In genomic region chr1:204746838-204747442, GRCh38 we compare ENCODE assay signal across 8 cellular contexts.
DNase-seq lines count a peak whose midpoint lies in the region; ATAC-seq, FAIRE-seq and TF ChIP-seq lines count a peak whose summit lies in the region.

No MANE protein-coding gene starts in this region.

- H3K14ac ChIP-seq in H1 (ENCODE audit: insufficient read length) = no peak overlapping the region

- H2BK120ac ChIP-seq in H1 (replicated peaks; ENCODE audit: low read depth, low read length) = no peak overlapping the region

- H3K18ac ChIP-seq in H1 (ENCODE audit: extremely low read depth, low read length) = no peak overlapping the region

- H3K36me3 Mint-ChIP-seq in activated CD4-positive, alpha-beta T cell treated with anti-CD3 and anti-CD28 coated beads, Interleukin-2, amount 10 ng/mL, durations not matched to agents 24 days and 14 days (ENCODE audit: low read depth) = no peaks in the 10 kb centered on the region

- H3K4me1 ChIP-seq in H1 (replicated peaks in 1 of 4; ENCODE audit: control insufficient read depth in 3 of 4, insufficient read depth in 4 of 4, low read length in 3 of 4) (peaks cover 0 to 6% (median 4%) of the 10 kb centered on the region in 4 experiments; a peak in 5 of 7 replicates), mucosa of descending colon (ENCODE audit: low read depth) (peaks cover 8% of the 10 kb centered on the region)

- no peaks in the 10 kb centered on the region for H4K20me1 ChIP-seq in H1 (replicated peaks in 1 of 2; ENCODE audit: control insufficient read depth in 1 of 2, insufficient read depth in 2 of 2, low read length in 2 of 2)

- no peaks in the 10 kb centered on the region for H3K9me3 Mint-ChIP-seq in activated CD4-positive, alpha-beta T cell treated with anti-CD3 and anti-CD28 coated beads, Interleukin-2, amount 10 ng/mL, durations not matched to agents 24 days and 14 days

- no peak overlapping the region for H3K4me3 Mint-ChIP-seq in activated CD4-positive, alpha-beta T cell treated with anti-CD3 and anti-CD28 coated beads, Interleukin-2, amount 10 ng/mL, durations not matched to agents 24 days and 14 days

- peak; percentile 97 for FAIRE-seq in H1 (lab: Jason Lieb, UNC)

- no peak overlapping the region for H2BK15ac ChIP-seq in H1 (ENCODE audit: low read length)

- H2BK20ac ChIP-seq in H1 (ENCODE audit: low read length) = no peak overlapping the region

- TF ChIP-seq POLR2A in H1 (IDR thresholded peaks at IDR 0.05; ENCODE audit: control extremely low read depth in 1 of 2, low read depth in 2 of 2, low read length in 2 of 2) = no peak

- H3K4ac ChIP-seq in H1 (replicated peaks; ENCODE audit: insufficient read length, low read depth, low read length) = no peak overlapping the region

- H2AFZ ChIP-seq in H1 (ENCODE audit: low read length) = no peak overlapping the region

- POLR2A ChIA-PET in H1 (lab: Charles Lee; ENCODE audit: partially characterized antibody) = no interaction called here

- H3K36me3 ChIP-seq in H1 (ENCODE audit: control insufficient read depth in 2 of 4, insufficient read depth in 4 of 4, low read length in 3 of 4) = no peaks in the 10 kb centered on the region
- H3K36me3 ChIP-seq in mucosa of descending colon (ENCODE audit: low read depth) = no peaks in the 10 kb centered on the region

- peak; percentile 87 for ATAC-seq in mucosa of descending colon
- ATAC-seq in HG03045 (IDR thresholded peaks at IDR 0.05; ENCODE audit: unreplicated experiment) = no peak

- H3K27me3 Mint-ChIP-seq in activated CD4-positive, alpha-beta T cell treated with anti-CD3 and anti-CD28 coated beads, Interleukin-2, amount 10 ng/mL, durations not matched to agents 24 days and 14 days = peaks cover 23% of the 10 kb centered on the region

- CTCF ChIA-PET in H1 (lab: Charles Lee; ENCODE audit: partially characterized antibody) = interaction anchor here (0.6 to 13.3 kb wide), 64 partner anchors 9 to 490 kb away, joined by 3 to 239 read pairs (median 4); partner anchors contain the start of gene LRRN2

- TF ChIP-seq CTCF in 22Rv1 (IDR thresholded peaks at IDR 0.05) = peak; percentile 98
- peak; percentile 98 for TF ChIP-seq CTCF in GM12875 (IDR thresholded peaks at IDR 0.05; ENCODE audit: borderline replicate concordance, insufficient read depth, low read depth, low read length)
- TF ChIP-seq CTCF in H1 (IDR thresholded peaks at IDR 0.05; ENCODE audit: control extremely low read depth in 1 of 3, insufficient read depth in 1 of 3, low read depth in 1 of 3, low read length in 3 of 3) = peak; percentile 80 to 97 (median 82)
- peak; percentile 97 for TF ChIP-seq CTCF in mucosa of descending colon (IDR thresholded peaks at IDR 0.05)

- H3K27me3 ChIP-seq in H1 (replicated peaks in 1 of 4; ENCODE audit: control insufficient read depth in 3 of 4, extremely low read depth in 1 of 4, insufficient read depth in 3 of 4, low read length in 3 of 4) = no peaks in the 10 kb centered on the region

- no peak overlapping the region for H3K27ac ChIP-seq in 22Rv1
- no peak overlapping the region for H3K27ac ChIP-seq in H1 (ENCODE audit: low read depth, low read length)

- H3K27ac Mint-ChIP-seq in activated CD4-positive, alpha-beta T cell treated with anti-CD3 and anti-CD28 coated beads, Interleukin-2, amount 10 ng/mL, durations not matched to agents 24 days and 14 days = no peak overlapping the region

- no peak overlapping the region for H3K9ac ChIP-seq in H1 (replicated peaks in 1 of 4; ENCODE audit: extremely low read depth in 1 of 4, low read depth in 3 of 4, low read length in 3 of 4)

- H3K4me3 ChIP-seq in GM12875 (ENCODE audit: low read depth, low read length) (no peak overlapping the region), H1 (ENCODE audit: extremely low read depth in 1 of 4, insufficient read depth in 2 of 4, low read depth in 3 of 4, low read length in 4 of 4) (no peak overlapping the region), mucosa of descending colon (no peak overlapping the region)

- DNase-seq in NCI-H2196 (lab: John Stamatoyannopoulos, UW; ENCODE audit: unreplicated experiment) (peak; percentile 49), H1 (ENCODE audit: low read depth in 1 of 2, low spot score in 2 of 2) (peak; percentile 43 to 75), mucosa of descending colon (peak in 2 of 3 donors; percentile 40 to 69), stromal cell of bone marrow (ENCODE audit: low read depth) (peak; percentile 16)
- DNase-seq in activated CD4-positive, alpha-beta T cell treated with anti-CD3 and anti-CD28 coated beads, Interleukin-2, amount 10 ng/mL, durations not matched to agents 24 days and 14 days = peak; percentile 85

- H4K5ac ChIP-seq in H1 (ENCODE audit: insufficient read length, low read depth, low read length) = no peak overlapping the region

- H2AK5ac ChIP-seq in H1 (ENCODE audit: low read depth, low read length) = no peak overlapping the region

- no peak overlapping the region for H3K56ac ChIP-seq in H1 (replicated peaks; ENCODE audit: insufficient read length, low read depth, low read length)

- H3K79me2 ChIP-seq in H1 (ENCODE audit: control insufficient read depth in 1 of 2, insufficient read depth in 2 of 2, low read length in 2 of 2) = no peaks in the 10 kb centered on the region

- H4K91ac ChIP-seq in H1 (replicated peaks; ENCODE audit: insufficient read length, low read length) = no peak overlapping the region

- peaks cover 2% of the 10 kb centered on the region for H3K4me1 Mint-ChIP-seq in activated CD4-positive, alpha-beta T cell treated with anti-CD3 and anti-CD28 coated beads, Interleukin-2, amount 10 ng/mL, durations not matched to agents 24 days and 14 days

- peak; percentile 55 to 65 for TF ChIP-seq RAD21 in H1 (IDR thresholded peaks at IDR 0.05 in 1 of 2, conservative IDR thresholded peaks at IDR 0.05 in 1 of 2; ENCODE audit: low read depth in 2 of 2, low read length in 2 of 2)

- intact Hi-C loops in activated CD4-positive, alpha-beta T cell treated with anti-CD3 and anti-CD28 coated beads, Interleukin-2, amount 10 ng/mL, durations not matched to agents 24 days and 14 days (cut with micrococcal nuclease) = loop anchor here (1.0 kb wide), 1 partner anchor 16 kb away; no protein-coding TSS in a partner anchor
- intact Hi-C loops in mucosa of descending colon (cut with DNase I, micrococcal nuclease) = no loop called here

- no peaks in the 10 kb centered on the region for H3K23me2 ChIP-seq in H1 (ENCODE audit: low read depth, low read length)

- H3K9me3 ChIP-seq in H1 (ENCODE audit: insufficient read depth in 2 of 2, low read depth in 1 of 2, low read length in 1 of 2) (no peaks in the 10 kb centered on the region), mucosa of descending colon (no peaks in the 10 kb centered on the region)

- no peak overlapping the region for H3K4me2 ChIP-seq in H1 (ENCODE audit: insufficient read depth in 1 of 2, low read depth in 2 of 2, low read length in 2 of 2)

- no peak overlapping the region for H3K23ac ChIP-seq in H1 (ENCODE audit: insufficient read length)

- no peaks in the 10 kb centered on the region for H3K79me1 ChIP-seq in H1 (ENCODE audit: low read depth, low read length)

- no peak for TF ChIP-seq EP300 in H1 (IDR thresholded peaks at IDR 0.05; ENCODE audit: borderline replicate concordance in 1 of 2, low read depth in 2 of 2, low read length in 2 of 2)

- H2BK5ac ChIP-seq in H1 (ENCODE audit: low read depth, low read length) = no peak overlapping the region

- H4K8ac ChIP-seq in H1 (ENCODE audit: extremely low read depth, insufficient read depth, low read length) = no peak overlapping the region

- H2BK12ac ChIP-seq in H1 (ENCODE audit: low read depth, low read length) = no peak overlapping the region

TF ChIP-seq in H1, 55 proteins besides CTCF, POLR2A, EP300 and RAD21:
- TF ChIP-seq EGR1 (IDR thresholded peaks at IDR 0.05; ENCODE audit: borderline replicate concordance, low read depth, low read length) (no peak), CEBPB (IDR thresholded peaks at IDR 0.05; ENCODE audit: low read depth, low read length) (peak; percentile 77)

Comparison
In these comparisons a context has a peak if more than half of its experiments do, and no peak if none do; other contexts are left out.
1. DNase-seq: peak in every context shown above with its lines; median percentile 85 in activated CD4-positive, alpha-beta T cell treated with anti-CD3 and anti-CD28 coated beads, Interleukin-2, amount 10 ng/mL, durations not matched to agents 24 days and 14 days; 59 in H1; 54 in mucosa of descending colon; 49 in NCI-H2196; 16 in stromal cell of bone marrow.